ENCODE assay signal across 14 cellular contexts in the genomic region with DNA sequence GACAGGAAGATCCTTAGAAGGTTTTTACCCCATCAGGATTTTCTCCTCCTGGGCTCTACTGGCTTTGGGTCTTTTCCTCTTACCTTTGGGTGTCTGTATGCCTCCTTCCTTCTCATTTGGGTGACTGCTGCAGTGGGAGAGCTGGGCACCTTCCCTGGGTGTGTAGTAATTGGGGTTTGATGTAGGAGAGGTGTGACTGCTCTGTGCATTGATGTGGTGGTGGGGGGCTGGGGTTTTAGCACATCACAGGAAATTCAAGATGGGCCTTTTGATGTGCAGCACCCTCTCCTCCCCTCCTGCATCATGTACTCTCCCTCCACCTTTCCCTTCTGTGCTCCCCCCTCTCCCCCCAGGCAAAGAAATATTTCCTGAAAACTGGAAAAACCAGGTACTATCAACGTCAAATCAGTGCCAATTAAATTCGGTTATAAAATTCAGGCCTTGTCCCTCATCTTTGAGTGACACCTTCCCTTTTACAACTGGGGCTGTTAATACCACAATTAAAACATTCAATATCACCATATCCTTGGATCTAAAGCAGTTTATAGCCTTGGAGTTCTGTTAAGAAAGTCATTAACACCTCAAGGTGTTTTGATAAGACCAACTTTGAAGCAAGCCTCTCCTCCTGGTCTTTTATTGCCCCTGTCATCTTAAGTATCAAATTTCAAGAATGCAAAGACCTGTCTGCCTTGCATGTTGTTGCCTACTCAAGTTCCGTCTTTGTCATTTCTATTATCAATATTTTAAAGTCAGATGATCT. TPM values are rescaled to one million over a fixed set of nuclear protein-coding genes. Genes with fewer than 3 reads are reported as not detected.
DNase-seq lines count a peak whose midpoint lies in the region; ATAC-seq and TF ChIP-seq lines count a peak whose summit lies in the region.
"Had no signal": no experiment of that assay in that cellular context is flagged by ENCODE, and none has a peak within 500 bp of the region (broad histone marks: within the 10 kb centered on the region; RNA-seq: fewer than 3 reads in every experiment).

No MANE protein-coding gene starts in this region.

- intact Hi-C loops in activated CD4-positive, alpha-beta memory T cell treated with anti-CD3 and anti-CD28 coated beads for 36 hours (cut with micrococcal nuclease): no loop called here

- POLR2A ChIA-PET in activated CD4-positive, alpha-beta memory T cell treated with anti-CD3 and anti-CD28 coated beads for 36 hours (lab: Charles Lee): no interaction called here
- POLR2A ChIA-PET in activated CD4-positive, alpha-beta memory T cell treated with anti-CD3 and anti-CD28 coated beads, Interleukin-2, amount 10 ng/mL, durations not matched to agents 7 days and 5 days (lab: Charles Lee): no interaction called here
- POLR2A ChIA-PET in RWPE1 (lab: Yijun Ruan, JAX; ENCODE audit: low non-redundant PET): no interaction called here

- no peak for ATAC-seq in stimulated activated naive B cell treated with anti-CD40 and anti-IgM and Interleukin-4, amounts not matched to agents 10 μg/mL and 1 μg/mL and 100 μg/mL, for 72 hours (replicated peaks)
- ATAC-seq: heart right ventricle, WTC11 had no signal

- CTCF ChIA-PET in activated CD4-positive, alpha-beta memory T cell treated with anti-CD3 and anti-CD28 coated beads for 36 hours (lab: Charles Lee): interaction anchor here (1.3 kb wide), 1 partner anchor 21 kb away, joined by 3 read pairs; no protein-coding TSS in a partner anchor
- CTCF ChIA-PET in activated CD4-positive, alpha-beta memory T cell treated with anti-CD3 and anti-CD28 coated beads, Interleukin-2, amount 10 ng/mL, durations not matched to agents 7 days and 5 days (lab: Charles Lee): interaction anchor here (0.6 kb wide), 1 partner anchor 201 kb away, joined by 3 read pairs; no protein-coding TSS in a partner anchor
- CTCF ChIA-PET in RWPE1 (lab: Yijun Ruan, JAX): no interaction called here

- H3K4me3 Mint-ChIP-seq in activated CD4-positive, alpha-beta memory T cell treated with anti-CD3 and anti-CD28 coated beads for 36 hours: no peak overlapping the region
- H3K4me3 Mint-ChIP-seq in activated CD4-positive, alpha-beta memory T cell treated with anti-CD3 and anti-CD28 coated beads, Interleukin-2, amount 10 ng/mL, durations not matched to agents 7 days and 5 days: no peak overlapping the region
- H3K4me3 Mint-ChIP-seq in stimulated activated naive B cell treated with anti-CD40 and anti-IgM and Interleukin-4, amounts not matched to agents 10 μg/mL and 1 μg/mL and 100 μg/mL, for 72 hours: no peak overlapping the region
- H3K4me3 Mint-ChIP-seq: WTC11 had no signal

- no peaks in the 10 kb centered on the region for H3K27me3 Mint-ChIP-seq in activated CD4-positive, alpha-beta memory T cell treated with anti-CD3 and anti-CD28 coated beads for 36 hours
- no peaks in the 10 kb centered on the region for H3K27me3 Mint-ChIP-seq in activated CD4-positive, alpha-beta memory T cell treated with anti-CD3 and anti-CD28 coated beads, Interleukin-2, amount 10 ng/mL, durations not matched to agents 7 days and 5 days
- H3K27me3 Mint-ChIP-seq in stimulated activated naive B cell treated with anti-CD40 and anti-IgM and Interleukin-4, amounts not matched to agents 10 μg/mL and 1 μg/mL and 100 μg/mL, for 72 hours: no peaks in the 10 kb centered on the region

- DNase-seq in activated CD4-positive, alpha-beta memory T cell treated with anti-CD3 and anti-CD28 coated beads for 36 hours: peak; percentile 43
- no peak for DNase-seq in activated CD4-positive, alpha-beta memory T cell treated with anti-CD3 and anti-CD28 coated beads, Interleukin-2, amount 10 ng/mL, durations not matched to agents 7 days and 5 days
- peak; percentile 33 for DNase-seq in activated CD4-positive, alpha-beta T cell treated with anti-CD3 and anti-CD28 coated beads, Interleukin-2, amount 50 U/mL, for 1 hour
- DNase-seq in effector CD4-positive, alpha-beta T cell: peak; percentile 10
- no peak for DNase-seq in stimulated activated naive B cell treated with anti-CD40 and anti-IgM and Interleukin-4, amounts not matched to agents 10 μg/mL and 1 μg/mL and 100 μg/mL, for 72 hours
- DNase-seq in NOMO-1 treated with DMSO at 0.1 percent for 48 hours (lab: John Stamatoyannopoulos, UW; ENCODE audit: unreplicated experiment) (no peak), RWPE1 (ENCODE audit: low spot score) (no peak), dermis blood vessel endothelial cell (no peak)
- DNase-seq: erythroblast, heart right ventricle, NCI-H1092 had no signal

- H3K9me3 Mint-ChIP-seq in activated CD4-positive, alpha-beta memory T cell treated with anti-CD3 and anti-CD28 coated beads for 36 hours: no peaks in the 10 kb centered on the region
- no peaks in the 10 kb centered on the region for H3K9me3 Mint-ChIP-seq in activated CD4-positive, alpha-beta memory T cell treated with anti-CD3 and anti-CD28 coated beads, Interleukin-2, amount 10 ng/mL, durations not matched to agents 7 days and 5 days
- no peaks in the 10 kb centered on the region for H3K9me3 Mint-ChIP-seq in stimulated activated naive B cell treated with anti-CD40 and anti-IgM and Interleukin-4, amounts not matched to agents 10 μg/mL and 1 μg/mL and 100 μg/mL, for 72 hours
- H3K9me3 Mint-ChIP-seq: WTC11 had no signal

- peaks cover 61% of the 10 kb centered on the region for H3K4me1 Mint-ChIP-seq in activated CD4-positive, alpha-beta memory T cell treated with anti-CD3 and anti-CD28 coated beads for 36 hours (ENCODE audit: low read depth)
- peaks cover 2% of the 10 kb centered on the region for H3K4me1 Mint-ChIP-seq in activated CD4-positive, alpha-beta memory T cell treated with anti-CD3 and anti-CD28 coated beads, Interleukin-2, amount 10 ng/mL, durations not matched to agents 7 days and 5 days
- H3K4me1 Mint-ChIP-seq in stimulated activated naive B cell treated with anti-CD40 and anti-IgM and Interleukin-4, amounts not matched to agents 10 μg/mL and 1 μg/mL and 100 μg/mL, for 72 hours: no peaks in the 10 kb centered on the region

- no peak overlapping the region for H3K27ac ChIP-seq in RWPE1
- H3K27ac ChIP-seq: heart right ventricle, SK-N-MC had no signal

- TF ChIP-seq CTCF in RWPE1 (conservative IDR thresholded peaks at IDR 0.05; ENCODE audit: low read depth): no peak

- no peak overlapping the region for H3K27ac Mint-ChIP-seq in activated CD4-positive, alpha-beta memory T cell treated with anti-CD3 and anti-CD28 coated beads for 36 hours
- H3K27ac Mint-ChIP-seq in activated CD4-positive, alpha-beta memory T cell treated with anti-CD3 and anti-CD28 coated beads, Interleukin-2, amount 10 ng/mL, durations not matched to agents 7 days and 5 days: no peak overlapping the region
- peak overlapping the region; percentile 31 for H3K27ac Mint-ChIP-seq in stimulated activated naive B cell treated with anti-CD40 and anti-IgM and Interleukin-4, amounts not matched to agents 10 μg/mL and 1 μg/mL and 100 μg/mL, for 72 hours
- H3K27ac Mint-ChIP-seq: WTC11 had no signal

- H3K36me3 Mint-ChIP-seq in activated CD4-positive, alpha-beta memory T cell treated with anti-CD3 and anti-CD28 coated beads for 36 hours: no peaks in the 10 kb centered on the region
- H3K36me3 Mint-ChIP-seq in activated CD4-positive, alpha-beta memory T cell treated with anti-CD3 and anti-CD28 coated beads, Interleukin-2, amount 10 ng/mL, durations not matched to agents 7 days and 5 days (ENCODE audit: low read depth): no peaks in the 10 kb centered on the region
- no peaks in the 10 kb centered on the region for H3K36me3 Mint-ChIP-seq in stimulated activated naive B cell treated with anti-CD40 and anti-IgM and Interleukin-4, amounts not matched to agents 10 μg/mL and 1 μg/mL and 100 μg/mL, for 72 hours
- H3K36me3 Mint-ChIP-seq: WTC11 had no signal

RNA-seq across cellular contexts. Expression of a gene that starts 23.3 kb away (rescaled TPM):
- total RNA-seq in activated CD4-positive, alpha-beta memory T cell treated with anti-CD3 and anti-CD28 coated beads for 36 hours: under 1 TPM; 0.31 to 0.36 TPM
- not detected for total RNA-seq in activated CD4-positive, alpha-beta memory T cell treated with anti-CD3 and anti-CD28 coated beads, Interleukin-2, amount 10 ng/mL, durations not matched to agents 7 days and 5 days
- total RNA-seq in dermis blood vessel endothelial cell: not detected in 2 replicates
- total RNA-seq: A673, WTC11 had no signal

Comparison
In these comparisons a context has a peak if more than half of its experiments do, and no peak if none do; other contexts are left out.
1. DNase-seq: peak in activated CD4-positive, alpha-beta memory T cell treated with anti-CD3 and anti-CD28 coated beads for 36 hours (single experiment), activated CD4-positive, alpha-beta T cell treated with anti-CD3 and anti-CD28 coated beads, Interleukin-2, amount 50 U/mL, for 1 hour (single experiment) and effector CD4-positive, alpha-beta T cell (single experiment); none in activated CD4-positive, alpha-beta memory T cell treated with anti-CD3 and anti-CD28 coated beads, Interleukin-2, amount 10 ng/mL, durations not matched to agents 7 days and 5 days (single experiment), stimulated activated naive B cell treated with anti-CD40 and anti-IgM and Interleukin-4, amounts not matched to agents 10 μg/mL and 1 μg/mL and 100 μg/mL, for 72 hours (single experiment), NOMO-1 treated with DMSO at 0.1 percent for 48 hours (single experiment), RWPE1 (single experiment) and dermis blood vessel endothelial cell (single experiment).